In the genomic region with DNA sequence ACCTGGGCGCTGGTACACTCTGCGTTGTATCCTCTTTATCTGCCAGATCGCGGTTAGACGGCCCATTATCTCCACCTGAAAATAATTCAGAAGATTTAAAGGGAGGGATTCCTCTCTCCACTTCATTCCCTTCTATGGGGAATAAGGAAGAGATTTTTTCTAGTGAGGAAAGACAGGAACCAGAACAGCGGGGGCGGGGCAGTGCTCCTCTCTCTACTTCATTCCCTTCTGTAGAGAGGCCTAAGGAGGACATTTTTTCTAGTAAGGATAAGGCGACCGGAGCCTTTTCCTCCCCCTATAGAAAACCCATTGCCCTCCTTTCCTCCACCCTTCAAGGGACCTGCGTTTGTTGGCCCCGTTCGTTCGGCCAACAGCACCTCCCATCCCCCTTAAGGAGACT, we compare ENCODE assay signal across 14 cellular contexts. TPM values are rescaled to one million over a fixed set of nuclear protein-coding genes. Genes with fewer than 3 reads are reported as not detected.
"Had no signal": no experiment of that assay in that cellular context is flagged by ENCODE, and none has a peak within 500 bp of the region (broad histone marks: within the 10 kb centered on the region; RNA-seq: fewer than 3 reads in every experiment).

No MANE protein-coding gene starts in this region.

- H3K4me3 Mint-ChIP-seq: activated CD8-positive, alpha-beta T cell treated with anti-CD3 and anti-CD28 coated beads, Interleukin-2, amount 10 ng/mL, durations not matched to agents 7 days and 5 days; activated naive CD8-positive, alpha-beta T cell treated with anti-CD3 and anti-CD28 coated beads, Interleukin-2, amount 50 U/mL, for 24 hours had no signal

- H3K36me3 Mint-ChIP-seq: natural killer cell treated with Interleukin-12 subunit alpha and Interleukin-12 subunit beta and Interleukin-15 and Interleukin-18, amount 100 ng/mL, for 72 hours; stimulated activated naive B cell treated with anti-CD40 and anti-IgM and Interleukin-4, amounts not matched to agents 10 μg/mL and 1 μg/mL and 100 μg/mL, for 72 hours had no signal

- H3K36me3 ChIP-seq: sigmoid colon, WERI-Rb-1 had no signal

- H3K4me3 ChIP-seq: coronary artery, lung, sigmoid colon had no signal

- H3K9me3 ChIP-seq: sigmoid colon had no signal

- H3K4me1 ChIP-seq: sigmoid colon had no signal

- H3K9me3 Mint-ChIP-seq: activated naive CD8-positive, alpha-beta T cell treated with anti-CD3 and anti-CD28 coated beads, Interleukin-2, amount 50 U/mL, for 24 hours; natural killer cell treated with Interleukin-12 subunit alpha and Interleukin-12 subunit beta and Interleukin-15 and Interleukin-18, amount 100 ng/mL, for 72 hours; stimulated activated naive B cell treated with anti-CD40 and anti-IgM and Interleukin-4, amounts not matched to agents 10 μg/mL and 1 μg/mL and 100 μg/mL, for 72 hours had no signal

- H3K27ac Mint-ChIP-seq: activated CD8-positive, alpha-beta T cell treated with anti-CD3 and anti-CD28 coated beads, Interleukin-2, amount 10 ng/mL, durations not matched to agents 7 days and 5 days; activated naive CD8-positive, alpha-beta T cell treated with anti-CD3 and anti-CD28 coated beads, Interleukin-2, amount 50 U/mL, for 24 hours; natural killer cell treated with Interleukin-12 subunit alpha and Interleukin-12 subunit beta and Interleukin-15 and Interleukin-18, amount 100 ng/mL, for 72 hours; stimulated activated naive B cell treated with anti-CD40 and anti-IgM and Interleukin-4, amounts not matched to agents 10 μg/mL and 1 μg/mL and 100 μg/mL, for 72 hours had no signal

- ATAC-seq: activated CD8-positive, alpha-beta T cell treated with anti-CD3 and anti-CD28 coated beads, Interleukin-2, amount 10 ng/mL, durations not matched to agents 7 days and 5 days; activated naive CD8-positive, alpha-beta T cell treated with anti-CD3 and anti-CD28 coated beads, Interleukin-2, amount 50 U/mL, for 24 hours; natural killer cell treated with Interleukin-12 subunit alpha and Interleukin-12 subunit beta and Interleukin-15 and Interleukin-18, amount 100 ng/mL, for 72 hours had no signal

- H3K27ac ChIP-seq: sigmoid colon, WERI-Rb-1 had no signal

- DNase-seq: activated CD4-positive, alpha-beta T cell treated with anti-CD3 and anti-CD28 coated beads for 4 hours; activated CD8-positive, alpha-beta T cell treated with anti-CD3 and anti-CD28 coated beads, Interleukin-2, amount 10 ng/mL, durations not matched to agents 7 days and 5 days; activated naive CD4-positive, alpha-beta T cell treated with Interleukin-2 at 50 U/mL for 16 hours; activated naive CD8-positive, alpha-beta T cell treated with anti-CD3 and anti-CD28 coated beads, Interleukin-2, amount 50 U/mL, for 24 hours; effector CD8-positive, alpha-beta T cell; foreskin melanocyte; sigmoid colon; stimulated activated naive B cell treated with anti-CD40 and anti-IgM and Interleukin-4, amounts not matched to agents 10 μg/mL and 1 μg/mL and 100 μg/mL, for 72 hours; T-helper 9 cell; WERI-Rb-1 had no signal

RNA-seq across cellular contexts. Expression of gene LIPH, which starts 8.3 kb away (rescaled TPM):
- total RNA-seq: activated CD8-positive, alpha-beta T cell treated with anti-CD3 and anti-CD28 coated beads, Interleukin-2, amount 10 ng/mL, durations not matched to agents 7 days and 5 days; natural killer cell treated with Interleukin-12 subunit alpha and Interleukin-12 subunit beta and Interleukin-15 and Interleukin-18, amount 100 ng/mL, for 72 hours; osteoblast had no signal
